ENCODE assay signal across 1 cellular context in the genomic region with DNA sequence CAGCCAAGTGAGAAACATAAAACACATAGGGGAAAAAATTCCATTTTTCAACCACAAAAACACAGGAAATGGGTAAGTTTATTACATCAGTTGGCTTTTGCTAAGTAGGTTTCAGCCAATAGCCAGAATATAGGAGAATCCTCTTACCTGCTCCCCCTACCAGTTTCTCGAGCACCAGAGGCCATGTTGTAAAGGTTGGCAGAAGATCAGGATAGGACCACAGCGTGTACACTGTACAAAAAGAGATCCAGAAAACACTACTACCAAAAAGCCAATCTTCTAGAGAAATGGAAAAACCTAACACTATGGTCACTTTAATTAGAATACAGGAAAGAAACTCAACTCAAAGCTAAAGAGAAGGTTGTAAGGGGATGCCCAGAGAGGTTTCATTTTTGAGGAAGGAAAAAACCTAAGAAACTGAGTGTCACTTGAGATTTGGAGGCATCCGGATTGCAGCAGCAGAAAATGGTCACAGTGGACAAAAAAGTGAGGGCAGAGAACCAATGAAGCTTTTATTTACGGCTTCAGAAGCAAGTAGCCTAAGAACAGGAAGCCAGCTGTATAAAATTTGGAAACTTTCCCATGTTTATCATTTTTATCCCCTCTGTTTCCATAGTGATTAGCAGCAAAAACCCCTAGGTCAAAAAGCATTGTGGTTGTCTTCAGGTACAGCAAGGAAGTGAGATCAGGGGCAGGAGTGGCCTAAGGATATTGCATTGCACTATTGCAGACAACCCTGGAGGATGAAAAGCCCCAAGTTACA.
TF ChIP-seq lines count a peak whose summit lies in the region.

No MANE protein-coding gene starts in this region.

TF ChIP-seq in endothelial cell of umbilical vein, 7 proteins besides CTCF, POLR2A, EP300 and RAD21:
- TF ChIP-seq GATA2 (IDR thresholded peaks at IDR 0.05; ENCODE audit: insufficient read depth, insufficient read length, low read depth, low read length), result no peak
